30 cellular contexts compared by ENCODE assay signal in the genomic region with DNA sequence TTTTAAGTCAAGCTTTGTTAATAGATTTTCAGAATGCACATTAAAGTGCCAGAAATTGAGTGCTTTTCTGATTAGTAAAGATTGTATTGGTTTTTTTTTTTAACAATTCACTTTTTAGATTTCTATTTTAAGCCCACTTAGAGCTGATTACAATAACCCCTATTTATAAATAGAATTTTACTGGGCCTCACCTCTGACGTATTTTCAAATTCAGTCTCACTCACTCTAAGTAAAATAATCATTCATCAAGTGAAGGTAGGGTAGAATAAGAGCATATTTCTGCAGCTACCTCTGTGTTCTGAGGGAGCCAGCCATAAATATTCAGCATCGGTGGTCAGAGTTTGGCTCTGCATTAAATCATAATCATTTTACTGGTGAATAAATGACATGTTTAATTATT.
"Had no signal": no experiment of that assay in that cellular context is flagged by ENCODE, and none has a peak within 500 bp of the region (broad histone marks: within the 10 kb centered on the region; RNA-seq: fewer than 3 reads in every experiment).

No MANE protein-coding gene starts in this region.

- H3K27ac ChIP-seq: adrenal gland, body of pancreas, coronary artery, dorsolateral prefrontal cortex, WERI-Rb-1 had no signal

- DNase-seq: activated B cell treated with CpG ODN at 0.5 μM for 24 hours; activated CD4-positive, alpha-beta memory T cell treated with anti-CD3 and anti-CD28 coated beads for 36 hours; activated CD4-positive, alpha-beta T cell treated with anti-CD3 and anti-CD28 coated beads for 36 hours; activated CD4-positive, alpha-beta T cell treated with anti-CD3 and anti-CD28 coated beads, Interleukin-2, amount 10 ng/mL, durations not matched to agents 24 days and 14 days; activated CD4-positive, CD25-positive, alpha-beta regulatory T cell treated with anti-CD3 and anti-CD28 coated beads, Interleukin-2, amount 50 U/mL, for 72 hours; activated CD8-positive, alpha-beta memory T cell treated with anti-CD3 and anti-CD28 coated beads, Interleukin-2, amount 10 ng/mL, durations not matched to agents 7 days and 5 days; activated CD8-positive, alpha-beta memory T cell treated with anti-CD3 and anti-CD28 coated beads, Interleukin-2, amount 50 U/mL, for 4 hours; activated CD8-positive, alpha-beta T cell treated with anti-CD3 and anti-CD28 coated beads, Interleukin-2, amount 10 ng/mL, durations not matched to agents 7 days and 5 days; activated effector memory CD4-positive, alpha-beta T cell treated with anti-CD3 and anti-CD28 coated beads, Interleukin-2, amount 50 U/mL, for 16 hours; activated naive CD4-positive, alpha-beta T cell treated with anti-CD3 and anti-CD28 coated beads for 36 hours; activated naive CD8-positive, alpha-beta T cell treated with anti-CD3 and anti-CD28 coated beads for 36 hours; activated naive CD8-positive, alpha-beta T cell treated with anti-CD3 and anti-CD28 coated beads, Interleukin-2, amount 50 U/mL, for 24 hours; activated T-cell treated with anti-CD3 and anti-CD28 coated beads, Interleukin-2, amount 50 U/mL, for 1 hour; activated T-cell treated with anti-CD3 and anti-CD28 coated beads, Interleukin-2, amount 50 U/mL, for 48 hours; adrenal gland; amygdala; aorta; body of pancreas; central memory CD4-positive, alpha-beta T cell; cerebellar nuclear complex; dorsolateral prefrontal cortex; effector memory CD4-positive, alpha-beta T cell; endodermal cell; foreskin fibroblast; T-helper 1 cell; T-helper 17 cell; T1000 had no signal

- ATAC-seq: activated CD4-positive, alpha-beta T cell treated with anti-CD3 and anti-CD28 coated beads for 36 hours; activated CD8-positive, alpha-beta memory T cell treated with anti-CD3 and anti-CD28 coated beads, Interleukin-2, amount 10 ng/mL, durations not matched to agents 7 days and 5 days; activated CD8-positive, alpha-beta T cell treated with anti-CD3 and anti-CD28 coated beads, Interleukin-2, amount 10 ng/mL, durations not matched to agents 7 days and 5 days; activated naive CD8-positive, alpha-beta T cell treated with anti-CD3 and anti-CD28 coated beads, Interleukin-2, amount 50 U/mL, for 24 hours; body of pancreas; esophagus mucosa; T-helper 17 cell had no signal

- H3K27me3 ChIP-seq: adrenal gland, body of pancreas, dorsolateral prefrontal cortex had no signal

- H3K9me3 ChIP-seq: adrenal gland, body of pancreas had no signal

- H3K36me3 ChIP-seq: adrenal gland, WERI-Rb-1 had no signal

- H3K4me3 ChIP-seq: adrenal gland, body of pancreas, coronary artery, dorsolateral prefrontal cortex had no signal

- H3K4me1 ChIP-seq: adrenal gland, body of pancreas had no signal
